ENCODE assay signal across 22 cellular contexts in genomic region chr16:70665113-70665694, GRCh38. TPM values are rescaled to one million over a fixed set of nuclear protein-coding genes. Genes with fewer than 3 reads are reported as not detected.
"Had no signal": no experiment of that assay in that cellular context is flagged by ENCODE, and none has a peak within 500 bp of the region (broad histone marks: within the 10 kb centered on the region; RNA-seq: fewer than 3 reads in every experiment).

No MANE protein-coding gene starts in this region.

- H3K4me1 Mint-ChIP-seq: immature natural killer cell, naive B cell had no signal

- H3K4me3 Mint-ChIP-seq: activated CD4-positive, alpha-beta memory T cell treated with anti-CD3 and anti-CD28 coated beads, Interleukin-2, amount 10 ng/mL, durations not matched to agents 7 days and 5 days; activated naive CD8-positive, alpha-beta T cell; activated T-cell treated with anti-CD3 and anti-CD28 coated beads, Interleukin-2, amount 50 U/mL, for 72 hours; immature natural killer cell; naive B cell; T-helper 17 cell had no signal

- ATAC-seq: activated T-cell treated with anti-CD3 and anti-CD28 coated beads, Interleukin-2, amount 50 U/mL, for 72 hours; body of pancreas; foreskin keratinocyte; left colon; T-helper 17 cell had no signal

- H3K9me3 Mint-ChIP-seq: activated CD4-positive, alpha-beta memory T cell treated with anti-CD3 and anti-CD28 coated beads, Interleukin-2, amount 10 ng/mL, durations not matched to agents 7 days and 5 days; activated T-cell treated with anti-CD3 and anti-CD28 coated beads, Interleukin-2, amount 50 U/mL, for 72 hours; immature natural killer cell; naive B cell had no signal

- H3K27ac ChIP-seq: body of pancreas, coronary artery, foreskin keratinocyte had no signal

- FAIRE-seq: endothelial cell of umbilical vein, small intestine had no signal

- DNase-seq: activated CD4-positive, alpha-beta memory T cell treated with anti-CD3 and anti-CD28 coated beads, Interleukin-2, amount 10 ng/mL, durations not matched to agents 7 days and 5 days; activated CD4-positive, alpha-beta T cell treated with anti-CD3 and anti-CD28 coated beads for 4 hours; activated gamma-delta T cell treated with Interleukin-2 at 50 U/mL for 16 hours; activated T-cell treated with anti-CD3 and anti-CD28 coated beads, Interleukin-2, amount 50 U/mL, for 72 hours; amniotic stem cell; body of pancreas; caudate nucleus; effector CD8-positive, alpha-beta T cell; foreskin keratinocyte; immature natural killer cell; mammary epithelial cell; naive B cell; small intestine; stimulated activated CD4-positive, alpha-beta T cell treated with anti-CD3 and anti-CD28 coated beads, Interleukin-4, amount 100 ng/mL, for 24 hours; stimulated activated naive CD4-positive, alpha-beta T cell treated with Interleukin-2 at 50 U/mL for 16 hours; substantia nigra; T-helper 17 cell; trophoblast cell had no signal

- H3K27ac Mint-ChIP-seq: activated CD4-positive, alpha-beta memory T cell treated with anti-CD3 and anti-CD28 coated beads, Interleukin-2, amount 10 ng/mL, durations not matched to agents 7 days and 5 days; activated naive CD8-positive, alpha-beta T cell; activated T-cell treated with anti-CD3 and anti-CD28 coated beads, Interleukin-2, amount 50 U/mL, for 72 hours; immature natural killer cell; naive B cell; T-helper 17 cell had no signal

- H3K9me3 ChIP-seq: body of pancreas had no signal

- H3K4me1 ChIP-seq: body of pancreas, foreskin keratinocyte had no signal

- H3K4me3 ChIP-seq: body of pancreas, coronary artery had no signal

- H3K27me3 Mint-ChIP-seq: activated CD4-positive, alpha-beta memory T cell treated with anti-CD3 and anti-CD28 coated beads, Interleukin-2, amount 10 ng/mL, durations not matched to agents 7 days and 5 days; activated naive CD8-positive, alpha-beta T cell; naive B cell; T-helper 17 cell had no signal

- H3K27me3 ChIP-seq: body of pancreas, foreskin keratinocyte had no signal

RNA-seq across cellular contexts. Expression of gene IL34, which starts 18.8 kb away (rescaled TPM):
- total RNA-seq: activated CD4-positive, alpha-beta memory T cell treated with anti-CD3 and anti-CD28 coated beads, Interleukin-2, amount 10 ng/mL, durations not matched to agents 7 days and 5 days had no signal
- polyA plus RNA-seq: immature natural killer cell had no signal

RNA-seq across cellular contexts. Expression of gene MTSS2, which starts 20.6 kb away (rescaled TPM):
- polyA plus RNA-seq: immature natural killer cell had no signal
